ENCODE assay signal across 16 cellular contexts in the genomic region with DNA sequence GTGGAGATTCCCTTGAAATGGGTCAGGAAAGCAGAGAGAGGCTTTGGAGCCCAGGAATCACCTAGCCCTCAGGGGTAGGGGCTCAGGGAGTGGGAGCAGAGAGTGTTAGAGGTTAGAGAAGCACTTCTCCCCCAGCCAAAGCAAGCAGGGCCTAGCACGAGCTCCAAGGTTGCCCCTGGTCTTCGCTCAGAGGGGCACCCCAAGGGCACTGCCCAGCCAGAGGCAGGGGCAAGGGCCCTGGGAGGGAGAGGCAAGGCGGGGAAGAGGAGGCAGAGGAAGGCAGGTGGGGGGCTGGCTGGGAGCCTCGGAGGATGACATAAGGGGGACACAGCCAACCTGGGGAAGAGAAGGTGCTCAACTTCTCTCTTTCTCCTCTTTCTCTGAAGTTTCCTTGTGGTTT.
DNase-seq lines count a peak whose midpoint lies in the region; ATAC-seq and TF ChIP-seq lines count a peak whose summit lies in the region.
"Had no signal": no experiment of that assay in that cellular context is flagged by ENCODE, and none has a peak within 500 bp of the region (broad histone marks: within the 10 kb centered on the region; RNA-seq: fewer than 3 reads in every experiment).

No MANE protein-coding gene starts in this region.

- H3K4ac ChIP-seq in H9 (ENCODE audit: low read depth, low read length): no peak overlapping the region

- DNase-seq in left lung (no peak), iPS-NIHi7 (ENCODE audit: extremely low spot score) (no peak), T-helper 17 cell (no peak), GF-D8 (lab: John Stamatoyannopoulos, UW) (no peak), H9 (no peak)
- DNase-seq: activated CD4-positive, CD25-positive, alpha-beta regulatory T cell; activated effector memory CD4-positive, alpha-beta T cell treated with Interleukin-2 at 50 U/mL for 16 hours; MV-4-11; NCI-H774 had no signal

- no peaks in the 10 kb centered on the region for H3K23me2 ChIP-seq in H9 (ENCODE audit: insufficient read length, low read depth, low read length, poor library complexity, severe bottlenecking)

- no peak overlapping the region for H4K8ac ChIP-seq in H9 (replicated peaks; ENCODE audit: insufficient read length, low read depth, low read length)

- H3K4me3 Mint-ChIP-seq in brain (peak overlapping the region in 4 of 5 experiments; percentile 30 to 56 (median 45)), T-helper 17 cell (no peak overlapping the region), H9 (no peak overlapping the region)
- H3K4me3 Mint-ChIP-seq: IgD-negative memory B cell; stimulated activated naive CD8-positive, alpha-beta T cell treated with anti-CD3 and anti-CD28 coated beads, Interleukin-15, Interleukin-2, amounts not matched to agents 100 ng/mL and 50 ng/mL, for 24 hours had no signal

- no peak overlapping the region for H3T11ph ChIP-seq in H9 (ENCODE audit: low read length)

- no peaks in the 10 kb centered on the region for H3K79me2 ChIP-seq in H9 (ENCODE audit: insufficient read depth, low read length)

- H3K23ac ChIP-seq in H9 (ENCODE audit: insufficient read length, low read depth, low read length): no peak overlapping the region

- H2BK5ac ChIP-seq in H9 (ENCODE audit: insufficient read length, low read length): no peak overlapping the region

- no peak overlapping the region for H2BK15ac ChIP-seq in H9 (ENCODE audit: low read depth, low read length)

- H3K27ac Mint-ChIP-seq in brain: peak overlapping the region; percentile 49 to 90 (median 72)
- no peak overlapping the region for H3K27ac Mint-ChIP-seq in T-helper 17 cell
- H3K27ac Mint-ChIP-seq in H9: peak overlapping the region in 1 of 3 experiments; percentile 77; a peak in 1 of 7 replicates
- H3K27ac Mint-ChIP-seq: stimulated activated naive CD8-positive, alpha-beta T cell treated with anti-CD3 and anti-CD28 coated beads, Interleukin-15, Interleukin-2, amounts not matched to agents 100 ng/mL and 50 ng/mL, for 24 hours had no signal

- H3K18ac ChIP-seq in H9 (ENCODE audit: insufficient read length, low read depth, low read length): no peak overlapping the region

- H4K5ac ChIP-seq in H9 (ENCODE audit: insufficient read length, low read depth, low read length): no peak overlapping the region

- no peaks in the 10 kb centered on the region for H3K9me3 ChIP-seq in left lung
- no peaks in the 10 kb centered on the region for H3K9me3 ChIP-seq in T-helper 17 cell (ENCODE audit: control insufficient read depth, low read length, poor library complexity, severe bottlenecking)
- no peaks in the 10 kb centered on the region for H3K9me3 ChIP-seq in H9 (ENCODE audit: control insufficient read depth, low read depth, low read length)
- H3K9me3 ChIP-seq: colonic mucosa, mucosa of descending colon had no signal

- H2BK12ac ChIP-seq in H9 (ENCODE audit: insufficient read length, low read depth, low read length): no peak overlapping the region

- H4K20me1 ChIP-seq in H9 (ENCODE audit: control insufficient read depth, insufficient read depth, insufficient read length): no peaks in the 10 kb centered on the region

- no peak overlapping the region for H2AK5ac ChIP-seq in H9 (ENCODE audit: insufficient read length, low read length)

- H3K14ac ChIP-seq in H9 (ENCODE audit: insufficient read depth, low read length): no peak overlapping the region; the same call in 1 of the 2 replicates

- no peak overlapping the region for H2BK20ac ChIP-seq in H9 (ENCODE audit: low read depth, low read length, poor library complexity, severe bottlenecking)

- H3K56ac ChIP-seq in H9 (ENCODE audit: insufficient read length, low read depth, low read length): no peak overlapping the region

- no CpG with 5 or more reads among the region's 4 CpGs for WGBS in H9 (ENCODE audit: extremely low coverage, insufficient read length, low lambda C conversion rate)

- H2AFZ ChIP-seq in H9 (ENCODE audit: low read length): no peak overlapping the region

- peak overlapping the region; percentile 92 for H3K27ac ChIP-seq in C4-2B
- peak overlapping the region; percentile 73 to 82 for H3K27ac ChIP-seq in left lung
- H3K27ac ChIP-seq in skin epidermis: peak overlapping the region in 13 of 21 experiments; percentile 6 to 83 (median 60)
- H3K27ac ChIP-seq in H9 (ENCODE audit: insufficient read length, low read depth, low read length): no peak overlapping the region
- H3K27ac ChIP-seq: colonic mucosa had no signal

- ATAC-seq in left lung (no peak), T-helper 17 cell (no peak)

- no peaks in the 10 kb centered on the region for H3K79me1 ChIP-seq in H9 (ENCODE audit: insufficient read depth, low read depth, low read length, poor library complexity, severe bottlenecking)

- H3K36me3 Mint-ChIP-seq in brain: no peaks in the 10 kb centered on the region
- no peaks in the 10 kb centered on the region for H3K36me3 Mint-ChIP-seq in T-helper 17 cell (ENCODE audit: low read depth)
- H3K36me3 Mint-ChIP-seq in H9 (ENCODE audit: insufficient read depth in 1 of 3, low read depth in 3 of 3): no peaks in the 10 kb centered on the region
- H3K36me3 Mint-ChIP-seq: IgD-negative memory B cell had no signal

- H3K9me3 Mint-ChIP-seq in brain (peaks cover 0 to 4% (median 0%) of the 10 kb centered on the region in 5 experiments), H9 (no peaks in the 10 kb centered on the region; a peak in 1 of 5 replicates)
- H3K9me3 Mint-ChIP-seq: IgD-negative memory B cell; stimulated activated naive CD8-positive, alpha-beta T cell treated with anti-CD3 and anti-CD28 coated beads, Interleukin-15, Interleukin-2, amounts not matched to agents 100 ng/mL and 50 ng/mL, for 24 hours had no signal

- H3K4me1 ChIP-seq in left lung (peaks cover 21 to 22% of the 10 kb centered on the region in 2 donors), H9 (ENCODE audit: insufficient read depth, low read length) (no peaks in the 10 kb centered on the region; the same call in 1 of the 2 replicates)

- no peak overlapping the region for H4K91ac ChIP-seq in H9 (ENCODE audit: insufficient read length, low read depth, low read length)

- intact Hi-C loops in left lung (cut with DNase I): no loop called here

- TF ChIP-seq CTCF in C4-2B (conservative IDR thresholded peaks at IDR 0.05): no peak
- no peak for TF ChIP-seq CTCF in brain (conservative IDR thresholded peaks at IDR 0.05)
- TF ChIP-seq CTCF in left lung (IDR thresholded peaks at IDR 0.05): no peak
- no peak for TF ChIP-seq CTCF in H9 (conservative IDR thresholded peaks at IDR 0.05)

- H3K9ac ChIP-seq in H9 (ENCODE audit: extremely low read depth, insufficient read length, low read length): no peak overlapping the region

- no peaks in the 10 kb centered on the region for H3K27me3 ChIP-seq in left lung
- H3K27me3 ChIP-seq in H9 (ENCODE audit: insufficient read depth, low read length): no peaks in the 10 kb centered on the region
- H3K27me3 ChIP-seq: colonic mucosa had no signal

- H3K4me3 ChIP-seq in left lung (no peak overlapping the region), skin epidermis (no peak overlapping the region)
- H3K4me3 ChIP-seq: colonic mucosa, mucosa of descending colon had no signal

- H2BK120ac ChIP-seq in H9 (ENCODE audit: low read depth, low read length, poor library complexity, severe bottlenecking): no peak overlapping the region

- no peak overlapping the region for H3K4me2 ChIP-seq in H9 (ENCODE audit: insufficient read depth, insufficient read length, low read length)

- peaks cover 23% of the 10 kb centered on the region for H3K27me3 Mint-ChIP-seq in brain
- H3K27me3 Mint-ChIP-seq in T-helper 17 cell: peaks cover 19% of the 10 kb centered on the region
- no peaks in the 10 kb centered on the region for H3K27me3 Mint-ChIP-seq in H9 (ENCODE audit: low read depth)
- H3K27me3 Mint-ChIP-seq: stimulated activated naive CD8-positive, alpha-beta T cell treated with anti-CD3 and anti-CD28 coated beads, Interleukin-15, Interleukin-2, amounts not matched to agents 100 ng/mL and 50 ng/mL, for 24 hours had no signal

- no peaks in the 10 kb centered on the region for H3K36me3 ChIP-seq in left lung
- H3K36me3 ChIP-seq: colonic mucosa had no signal

- peaks cover 90% of the 10 kb centered on the region for H3K4me1 Mint-ChIP-seq in brain
- H3K4me1 Mint-ChIP-seq in T-helper 17 cell: peaks cover 2% of the 10 kb centered on the region
- H3K4me1 Mint-ChIP-seq in H9: peaks cover 15 to 53% of the 10 kb centered on the region in 2 experiments

Comparison
In these comparisons a context has a peak if more than half of its experiments do, and no peak if none do; other contexts are left out.
1. H3K4me3 Mint-ChIP-seq: peak in brain (4 of 5); none in T-helper 17 cell (single experiment) and H9 (0 of 2).